26 cellular contexts compared by ENCODE assay signal in genomic region chr4:127210877-127211276, GRCh38.
DNase-seq lines count a peak whose midpoint lies in the region; ATAC-seq, FAIRE-seq and TF ChIP-seq lines count a peak whose summit lies in the region.
"Had no signal": no experiment of that assay in that cellular context is flagged by ENCODE, and none has a peak within 500 bp of the region (broad histone marks: within the 10 kb centered on the region; RNA-seq: fewer than 3 reads in every experiment).

No MANE protein-coding gene starts in this region.

- no peak overlapping the region for H3K4me3 ChIP-seq in GM23248
- H3K4me3 ChIP-seq in adrenal gland: no peak overlapping the region
- no peak overlapping the region for H3K4me3 ChIP-seq in kidney (ENCODE audit: low read length in 2 of 2)
- no peak overlapping the region for H3K4me3 ChIP-seq in ovary
- H3K4me3 ChIP-seq: BLaER1, esophagus muscularis mucosa, gastroesophageal sphincter, psoas muscle, transverse colon had no signal

- no peak overlapping the region for H3K9ac ChIP-seq in GM23248
- H3K9ac ChIP-seq in kidney (ENCODE audit: low read length in 2 of 2): no peak overlapping the region
- H3K9ac ChIP-seq: BLaER1 had no signal

- no peaks in the 10 kb centered on the region for H3K9me2 ChIP-seq in GM23248 (ENCODE audit: insufficient read depth)

- TF ChIP-seq EP300 in ovary (IDR thresholded peaks at IDR 0.05): no peak

- TF ChIP-seq CTCF in adrenal gland (IDR thresholded peaks at IDR 0.05) (no peak), kidney (IDR thresholded peaks at IDR 0.05; ENCODE audit: borderline replicate concordance, extremely low read depth, insufficient read depth) (no peak), ovary (IDR thresholded peaks at IDR 0.05) (no peak)

- H3K79me2 ChIP-seq in GM23248 (ENCODE audit: insufficient read depth): no peaks in the 10 kb centered on the region

- no peaks in the 10 kb centered on the region for H3K36me3 ChIP-seq in GM23248 (ENCODE audit: low read depth)
- no peaks in the 10 kb centered on the region for H3K36me3 ChIP-seq in adrenal gland (replicated peaks in 1 of 2)
- no peaks in the 10 kb centered on the region for H3K36me3 ChIP-seq in kidney (ENCODE audit: control insufficient read depth in 1 of 2, insufficient read depth in 2 of 2, low read length in 2 of 2)
- H3K36me3 ChIP-seq in ovary: no peaks in the 10 kb centered on the region
- H3K36me3 ChIP-seq: BLaER1, esophagus muscularis mucosa, gastroesophageal sphincter, transverse colon had no signal

- 0 out of 2 replicates have a peak overlapping the region, but pooled peaks have one; percentile 14 for H2AFZ ChIP-seq in GM23248

- peaks cover 7% of the 10 kb centered on the region for H3K4me1 ChIP-seq in GM23248 (ENCODE audit: insufficient read depth)
- peaks cover 19 to 23% of the 10 kb centered on the region in 2 donors for H3K4me1 ChIP-seq in adrenal gland (replicated peaks in 1 of 2)
- H3K4me1 ChIP-seq in kidney (ENCODE audit: control insufficient read depth in 1 of 2, insufficient read depth in 1 of 2, low read depth in 1 of 2, low read length in 2 of 2): peaks cover 3 to 7% of the 10 kb centered on the region in 2 donors
- peaks cover 4% of the 10 kb centered on the region for H3K4me1 ChIP-seq in ovary (ENCODE audit: insufficient read depth)
- H3K4me1 ChIP-seq: BLaER1, psoas muscle had no signal

- no peak overlapping the region for H3K27ac ChIP-seq in GM23248
- peak overlapping the region in 2 of 5 donors; percentile 4 to 37 for H3K27ac ChIP-seq in adrenal gland
- no peak overlapping the region for H3K27ac ChIP-seq in kidney (ENCODE audit: low read depth in 2 of 2, low read length in 2 of 2)
- peak overlapping the region in 1 of 2 donors; percentile 11 for H3K27ac ChIP-seq in ovary
- H3K27ac ChIP-seq: BLaER1, psoas muscle had no signal

- H3K9me3 ChIP-seq in GM23248 (ENCODE audit: low read depth): no peaks in the 10 kb centered on the region
- no peaks in the 10 kb centered on the region for H3K9me3 ChIP-seq in adrenal gland (replicated peaks in 1 of 3)
- no peaks in the 10 kb centered on the region for H3K9me3 ChIP-seq in kidney (ENCODE audit: control insufficient read depth in 1 of 2, low read length in 2 of 2)
- no peaks in the 10 kb centered on the region for H3K9me3 ChIP-seq in ovary
- H3K9me3 ChIP-seq: BLaER1, esophagus muscularis mucosa, gastroesophageal sphincter, psoas muscle, transverse colon had no signal

- in situ Hi-C loops in GM23248 (cut with MboI): no loop called here

- DNase-seq in GM23248 (no peak), adrenal gland (peak in 5 of 7 donors; percentile 14 to 54 (median 31)), kidney (peak; percentile 68), ovary (peak; percentile 28 to 49 (median 36))
- no peak for DNase-seq in activated T-cell treated with anti-CD3 and anti-CD28 coated beads, Interleukin-2, amount 50 U/mL, for 1 hour
- DNase-seq: activated CD4-positive, alpha-beta memory T cell treated with anti-CD3 and anti-CD28 coated beads for 36 hours; activated CD4-positive, CD25-positive, alpha-beta regulatory T cell treated with anti-CD3 and anti-CD28 coated beads, Interleukin-2, amount 50 U/mL, for 72 hours; activated CD8-positive, alpha-beta memory T cell treated with anti-CD3 and anti-CD28 coated beads, Interleukin-2, amount 50 U/mL, for 4 hours; activated naive CD4-positive, alpha-beta T cell treated with anti-CD3 and anti-CD28 coated beads, Interleukin-2, amount 50 U/mL, for 16 hours; COR-L47; cortex of kidney; DMS79; GDM1; H7; NCI-H1105; NCI-H2081; NCI-H226; NCI-H774; psoas muscle; T-helper 17 cell; transverse colon had no signal

- no peak for TF ChIP-seq POLR2A in adrenal gland (IDR thresholded peaks at IDR 0.05)
- TF ChIP-seq POLR2A in ovary (IDR thresholded peaks at IDR 0.05): no peak

- no peaks in the 10 kb centered on the region for H4K20me1 ChIP-seq in GM23248 (ENCODE audit: insufficient read depth)
- H4K20me1 ChIP-seq: BLaER1 had no signal

- ATAC-seq in GM18873 (IDR thresholded peaks at IDR 0.05; ENCODE audit: low FRiP score, unreplicated experiment) (no peak), HG03025 (IDR thresholded peaks at IDR 0.05; ENCODE audit: low FRiP score, unreplicated experiment) (no peak)
- ATAC-seq: gastroesophageal sphincter, psoas muscle, T-helper 17 cell had no signal

- H3K27me3 ChIP-seq in GM23248 (replicated peaks; ENCODE audit: insufficient read depth) (no peaks in the 10 kb centered on the region), adrenal gland (no peaks in the 10 kb centered on the region), ovary (no peaks in the 10 kb centered on the region)
- H3K27me3 ChIP-seq: BLaER1, gastroesophageal sphincter, transverse colon had no signal

- no peak overlapping the region for H3K4me2 ChIP-seq in GM23248 (ENCODE audit: unreplicated experiment)
- H3K4me2 ChIP-seq: BLaER1 had no signal

- 46 to 63% methylated on average over 1 of the region's 1 CpG for WGBS in GM23248 (ENCODE audit: low coverage in 1 of 2, low lambda C conversion rate in 2 of 2, missing lambda C conversion rate in 2 of 2), 2 experiments
- WGBS in adrenal gland, 4 donors: 5 to 10% (median 8%) methylated on average over 1 of the region's 1 CpG
- WGBS in ovary, 3 donors: 2 to 3% (median 2%) methylated on average over 1 of the region's 1 CpG

- no peak for FAIRE-seq in kidney (lab: Jason Lieb, UNC)

- intact Hi-C loops in adrenal gland (cut with DNase I): no loop called here
- intact Hi-C loops in kidney (cut with DNase I): no loop called here
- intact Hi-C loops in ovary (cut with DNase I): no loop called here

- H3F3A ChIP-seq in GM23248 (ENCODE audit: insufficient read depth): no peaks in the 10 kb centered on the region

Comparison
In these comparisons a context has a peak if more than half of its experiments do, and no peak if none do; other contexts are left out.
1. DNase-seq: peak in adrenal gland (5 of 7), kidney (single experiment) and ovary (5 of 5); none in GM23248 (single experiment) and activated T-cell treated with anti-CD3 and anti-CD28 coated beads, Interleukin-2, amount 50 U/mL, for 1 hour (single experiment).